Comparison of ENCODE assay signal across 8 cellular contexts in genomic region chr14:25406818-25407217, GRCh38.
DNase-seq lines count a peak whose midpoint lies in the region; FAIRE-seq and TF ChIP-seq lines count a peak whose summit lies in the region.

No MANE protein-coding gene starts in this region.

- TF ChIP-seq CTCF in GM12864 (IDR thresholded peaks at IDR 0.05; ENCODE audit: low read depth, low read length, missing control alignments) (peak; percentile 41), bronchial epithelial cell (IDR thresholded peaks at IDR 0.05; ENCODE audit: insufficient read depth, low read length, severe bottlenecking) (peak; percentile 49), progenitor cell of endocrine pancreas (IDR thresholded peaks at IDR 0.05; ENCODE audit: unreplicated experiment) (peak; percentile 68), ovary (IDR thresholded peaks at IDR 0.05) (no peak)

- H3K4me3 ChIP-seq in GM12864 (ENCODE audit: low read depth, low read length) (no peak overlapping the region), bronchial epithelial cell (ENCODE audit: low read depth, low read length) (no peak overlapping the region), ovary (no peak overlapping the region)

- FAIRE-seq in A204.1 (lab: Jason Lieb, UNC) (peak; percentile 9), bronchial epithelial cell (lab: Jason Lieb, UNC) (no peak), GM12891 (lab: Jason Lieb, UNC) (no peak)

- no peaks in the 10 kb centered on the region for H3K4me1 ChIP-seq in ovary (ENCODE audit: insufficient read depth)

- no peaks in the 10 kb centered on the region for H3K4me1 Mint-ChIP-seq in progenitor cell of endocrine pancreas (ENCODE audit: low read depth)

- H3K27me3 ChIP-seq in bronchial epithelial cell (ENCODE audit: control insufficient read depth, insufficient read depth, low read length) (no peaks in the 10 kb centered on the region), ovary (no peaks in the 10 kb centered on the region)

- H3K4me3 Mint-ChIP-seq in progenitor cell of endocrine pancreas (ENCODE audit: low read depth): no peak overlapping the region

- no peak overlapping the region for H3K27ac Mint-ChIP-seq in progenitor cell of endocrine pancreas

- DNase-seq in GM12864 (ENCODE audit: low read depth) (no peak), NCI-H69 (lab: John Stamatoyannopoulos, UW) (peak; percentile 60), bronchial epithelial cell (ENCODE audit: low read depth) (peak; percentile 29), progenitor cell of endocrine pancreas (ENCODE audit: low spot score, unreplicated experiment) (no peak), ovary (no peak), GM12891 (ENCODE audit: insufficient read length, low spot score) (no peak)
- no peak for DNase-seq in stimulated activated CD4-positive, alpha-beta T cell treated with anti-CD3 and anti-CD28 coated beads, Interleukin-12 subunit alpha, Interleukin-12 subunit beta, amount 100 ng/mL, for 4 hours

- H3K36me3 Mint-ChIP-seq in progenitor cell of endocrine pancreas (ENCODE audit: insufficient read depth): no peaks in the 10 kb centered on the region

- intact Hi-C loops in ovary (cut with DNase I): no loop called here

- TF ChIP-seq POLR2A in ovary (IDR thresholded peaks at IDR 0.05) (no peak), GM12891 (IDR thresholded peaks at IDR 0.05; ENCODE audit: low read depth, low read length) (no peak)

- no peaks in the 10 kb centered on the region for H3K9me3 ChIP-seq in ovary

- no peaks in the 10 kb centered on the region for H3K9me3 Mint-ChIP-seq in progenitor cell of endocrine pancreas (ENCODE audit: low read depth)

- H3K36me3 ChIP-seq in bronchial epithelial cell (ENCODE audit: control insufficient read depth, insufficient read depth, low read length): no peaks in the 10 kb centered on the region
- no peaks in the 10 kb centered on the region for H3K36me3 ChIP-seq in ovary

- H3K27ac ChIP-seq in ovary: no peak overlapping the region

- H3K27me3 Mint-ChIP-seq in progenitor cell of endocrine pancreas: peaks cover 10% of the 10 kb centered on the region

- 25 to 29% (median 26%) methylated on average over 5 of the region's 5 CpGs for WGBS in ovary, 3 donors

- no peak for TF ChIP-seq EP300 in ovary (IDR thresholded peaks at IDR 0.05)

TF ChIP-seq in GM12891, 5 proteins besides CTCF, POLR2A, EP300 and RAD21:
- TF ChIP-seq POU2F2 (IDR thresholded peaks at IDR 0.05; ENCODE audit: low read depth, low read length) (no peak), SPI1 (IDR thresholded peaks at IDR 0.05; ENCODE audit: low read depth, low read length) (no peak), POLR2AphosphoS5 (IDR thresholded peaks at IDR 0.05; ENCODE audit: low read depth, low read length) (no peak), TAF1 (IDR thresholded peaks at IDR 0.05; ENCODE audit: low read depth, low read length) (no peak), PAX5 (IDR thresholded peaks at IDR 0.05; ENCODE audit: insufficient read depth, low read length, severe bottlenecking) (no peak)

Comparison
In these comparisons a context has a peak if more than half of its experiments do, and no peak if none do; other contexts are left out.
1. DNase-seq: peak in NCI-H69 (single experiment) and bronchial epithelial cell (single experiment); none in GM12864 (single experiment), progenitor cell of endocrine pancreas (single experiment), ovary (0 of 5), stimulated activated CD4-positive, alpha-beta T cell treated with anti-CD3 and anti-CD28 coated beads, Interleukin-12 subunit alpha, Interleukin-12 subunit beta, amount 100 ng/mL, for 4 hours (single experiment) and GM12891 (single experiment).
2. CTCF ChIP-seq: peak in GM12864 (single experiment), bronchial epithelial cell (single experiment) and progenitor cell of endocrine pancreas (single experiment); none in ovary (0 of 3).